In the genomic region with DNA sequence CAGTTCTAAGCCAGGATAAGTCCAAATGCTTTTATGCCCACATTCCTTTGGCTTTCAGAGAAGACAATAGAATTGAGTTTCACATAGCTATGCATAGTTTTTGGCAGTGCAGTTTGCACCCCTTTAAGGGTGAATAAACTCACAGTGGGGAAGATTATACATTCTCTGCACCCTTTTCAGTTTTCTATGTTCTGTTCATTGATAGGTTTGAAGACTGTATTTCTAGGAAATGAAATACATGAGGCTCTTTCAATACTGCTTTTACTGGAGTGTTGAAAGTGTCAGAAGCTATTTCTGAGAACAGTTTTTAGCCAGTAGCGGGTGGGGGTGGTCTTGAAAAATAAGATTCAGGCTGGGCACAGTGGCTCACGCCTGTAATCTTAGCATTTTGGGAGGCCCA, we compare ENCODE assay signal across 18 cellular contexts. TPM values are rescaled to one million over a fixed set of nuclear protein-coding genes. Genes with fewer than 3 reads are reported as not detected.
DNase-seq lines count a peak whose midpoint lies in the region; ATAC-seq, FAIRE-seq and TF ChIP-seq lines count a peak whose summit lies in the region.
"Had no signal": no experiment of that assay in that cellular context is flagged by ENCODE, and none has a peak within 500 bp of the region (broad histone marks: within the 10 kb centered on the region; RNA-seq: fewer than 3 reads in every experiment).

No MANE protein-coding gene starts in this region.

- no peaks in the 10 kb centered on the region for H3K27me3 ChIP-seq in GM12878 (replicated peaks in 1 of 2; ENCODE audit: control insufficient read depth in 2 of 2, insufficient read depth in 2 of 2, low read length in 1 of 2)
- H3K27me3 ChIP-seq: BLaER1 had no signal

- in situ Hi-C loops in GM12878 (cut with MboI), result no loop called here

- no peaks in the 10 kb centered on the region for H3K79me2 ChIP-seq in GM12878 (ENCODE audit: control insufficient read depth, insufficient read depth, low read length)

- no peak for TF ChIP-seq POLR2A in GM12878 (IDR thresholded peaks at IDR 0.05; ENCODE audit: low read depth, low read length)

- ATAC-seq in GM19395 (IDR thresholded peaks at IDR 0.05; ENCODE audit: unreplicated experiment), result peak; percentile 86
- peak; percentile 91 for ATAC-seq in HG02870 (IDR thresholded peaks at IDR 0.05; ENCODE audit: unreplicated experiment)
- ATAC-seq in GM12878, result no peak
- ATAC-seq in HG03196 (IDR thresholded peaks at IDR 0.05; ENCODE audit: unreplicated experiment), result no peak
- ATAC-seq: HepG2 had no signal

- H3K4me3 Mint-ChIP-seq in activated T-cell treated with anti-CD3 and anti-CD28 coated beads, Interleukin-2, amount 50 U/mL, for 24 hours, result no peak overlapping the region
- H3K4me3 Mint-ChIP-seq: CD8-positive, alpha-beta memory T cell had no signal

- peak; percentile 79 for FAIRE-seq in GM12878 (lab: Jason Lieb, UNC)
- FAIRE-seq: HepG2, HTR-8/SVneo had no signal

- no peaks in the 10 kb centered on the region for H3K9me3 ChIP-seq in GM12878 (replicated peaks; ENCODE audit: control insufficient read depth, insufficient read depth, low read length)
- H3K9me3 ChIP-seq: BLaER1, Caco-2 had no signal

- no peak overlapping the region; the same call in 1 of the 2 replicates for H3K27ac ChIP-seq in GM12878 (ENCODE audit: control insufficient read depth, insufficient read depth)
- H3K27ac ChIP-seq: BLaER1, GM23248 had no signal

- H3K27ac Mint-ChIP-seq in activated T-cell treated with anti-CD3 and anti-CD28 coated beads, Interleukin-2, amount 50 U/mL, for 24 hours, result peak overlapping the region; percentile 55

- TF ChIP-seq CTCF in GM12878 (IDR thresholded peaks at IDR 0.05 in 2 of 3, conservative IDR thresholded peaks at IDR 0.05 in 1 of 3; ENCODE audit: control insufficient read depth in 2 of 3, extremely low read depth in 1 of 3, insufficient read depth in 1 of 3, low read depth in 3 of 3, low read length in 3 of 3), result no peak

- intact Hi-C loops in GM12878 (cut with micrococcal nuclease; ENCODE audit: unreplicated experiment), result no loop called here

- POLR2A ChIA-PET in GM12878 (lab: Charles Lee), result no interaction called here

- no peaks in the 10 kb centered on the region for H3K27me3 Mint-ChIP-seq in activated T-cell treated with anti-CD3 and anti-CD28 coated beads, Interleukin-2, amount 50 U/mL, for 24 hours
- H3K27me3 Mint-ChIP-seq: CD8-positive, alpha-beta memory T cell had no signal

- SMC1A ChIA-PET in GM12878 (lab: Charles Lee; ENCODE audit: uncharacterized antibody, unreplicated experiment), result interaction anchor here (2.4 kb wide), 1 partner anchor 13 kb away, joined by 7 read pairs; no protein-coding TSS in a partner anchor

- H3K4me1 Mint-ChIP-seq in activated T-cell treated with anti-CD3 and anti-CD28 coated beads, Interleukin-2, amount 50 U/mL, for 24 hours (ENCODE audit: low read depth), result peaks cover 3% of the 10 kb centered on the region
- H3K4me1 Mint-ChIP-seq: CD8-positive, alpha-beta memory T cell had no signal

- RAD21 ChIA-PET in GM12878 (lab: Charles Lee; ENCODE audit: unreplicated experiment), result no interaction called here

- peaks cover 5 to 38% of the 10 kb centered on the region in 2 experiments for H3K36me3 ChIP-seq in GM12878 (ENCODE audit: control insufficient read depth in 2 of 2, insufficient read depth in 2 of 2, low read length in 1 of 2)

- H3K9ac ChIP-seq in GM12878 (ENCODE audit: control insufficient read depth, insufficient read depth, low read length), result no peak overlapping the region
- H3K9ac ChIP-seq: BLaER1, GM23248 had no signal

- CTCF ChIA-PET in GM12878 (lab: Yijun Ruan, JAX), result no interaction called here

- H2AFZ ChIP-seq in GM12878 (ENCODE audit: control insufficient read depth, low read depth, low read length), result no peak overlapping the region
- H2AFZ ChIP-seq: GM23248 had no signal

- H4K20me1 ChIP-seq in GM12878 (ENCODE audit: control insufficient read depth, insufficient read depth), result no peaks in the 10 kb centered on the region
- H4K20me1 ChIP-seq: BLaER1 had no signal

- no peaks in the 10 kb centered on the region for H3K4me1 ChIP-seq in GM12878 (ENCODE audit: control insufficient read depth, insufficient read depth, low read length)
- H3K4me1 ChIP-seq: BLaER1, Caco-2 had no signal

- BruUV-seq in GM12878 (replicated peaks; lab: Mats Ljungman, UMichigan), result no TSS peak

- DNase-seq in activated T-cell treated with anti-CD3 and anti-CD28 coated beads, Interleukin-2, amount 50 U/mL, for 24 hours, result no peak
- DNase-seq in activated T-cell treated with anti-CD3 and anti-CD28 coated beads, Interleukin-2, amount 50 U/mL, for 1 hour, result no peak
- no peak for DNase-seq in GM12878 (ENCODE audit: low read depth, low spot score)
- no peak for DNase-seq in NCI-H1092 treated with DMSO at 0.1 percent for 48 hours (lab: John Stamatoyannopoulos, UW)
- DNase-seq: 8988T; AML-193; Caco-2; CD8-positive, alpha-beta memory T cell; DND-41; GDM1; GM23248; H7 had no signal

- 58% methylated on average over 2 of the region's 2 CpGs for WGBS in GM12878 (ENCODE audit: insufficient coverage, insufficient replicate concordance, low lambda C conversion rate, missing lambda C conversion rate)

- H3K4me3 ChIP-seq in GM12878, result no peak overlapping the region
- H3K4me3 ChIP-seq: BLaER1, GM23248 had no signal

- no peak overlapping the region for H3K4me2 ChIP-seq in GM12878 (ENCODE audit: control insufficient read depth, insufficient read depth)
- H3K4me2 ChIP-seq: BLaER1 had no signal

- H3K9me3 Mint-ChIP-seq in activated T-cell treated with anti-CD3 and anti-CD28 coated beads, Interleukin-2, amount 50 U/mL, for 24 hours, result no peaks in the 10 kb centered on the region
- H3K9me3 Mint-ChIP-seq: CD8-positive, alpha-beta memory T cell had no signal

- TF ChIP-seq RAD21 in GM12878 (IDR thresholded peaks at IDR 0.05; ENCODE audit: insufficient read depth, low read depth, low read length), result no peak

- no peak for TF ChIP-seq EP300 in GM12878 (IDR thresholded peaks at IDR 0.05; ENCODE audit: borderline replicate concordance in 1 of 2, control insufficient read depth in 1 of 2, low read depth in 2 of 2, low read length in 2 of 2)

- H3K36me3 Mint-ChIP-seq in activated T-cell treated with anti-CD3 and anti-CD28 coated beads, Interleukin-2, amount 50 U/mL, for 24 hours (ENCODE audit: low read depth), result peaks cover 96% of the 10 kb centered on the region

TF ChIP-seq in GM12878, 131 proteins besides CTCF, POLR2A, EP300 and RAD21:
- TF ChIP-seq TARDBP (IDR thresholded peaks at IDR 0.05; ENCODE audit: borderline replicate concordance), result no peak

RNA-seq across cellular contexts. Expression of gene IPO5, which starts 46.2 kb away (rescaled TPM):
- total RNA-seq in GM12878 (2013; cell fraction: nucleolus; rRNA removed), result 120 and 141 TPM in 2 replicates
- 196 and 216 TPM in 2 replicates for total RNA-seq in GM12878 (2014; rRNA removed)
- 143 and 144 TPM in 2 replicates for total RNA-seq in GM12878 (2014; rRNA removed; fragmentation: Illumina TruSeq; extraction: Trizol)
- total RNA-seq in GM12878 (2021), result 186 and 189 TPM in 2 replicates
- polyA plus RNA-seq in GM12878 (2011; ENCODE audit: low read depth), result 75.5 TPM
- polyA plus RNA-seq in GM12878 (2011; rRNA removed), result 159 and 175 TPM in 2 replicates
- 105 and 109 TPM in 2 replicates for polyA plus RNA-seq in GM12878 (2011; cell fraction: cytosol; rRNA removed)
- 81.8 and 94.4 TPM in 2 replicates for polyA plus RNA-seq in GM12878 (2011; cell fraction: nucleus; rRNA removed)
- 82.1 and 94.7 TPM in 2 replicates for polyA plus RNA-seq in GM12878 (2012)
- 160 and 184 TPM in 2 replicates for polyA plus RNA-seq in GM12878 (2014; fragmentation: Illumina TruSeq; extraction: Trizol)
- polyA plus RNA-seq in GM12878 (2014; fragmentation: Nextera tagmentation; extraction: Ambion mirVana), result 10 to 100 TPM; 45.7 to 53.4 TPM
- polyA plus RNA-seq in GM12878 (2014; rRNA removed), result 95.4 and 123 TPM in 2 replicates
- polyA plus RNA-seq in GM12878 (2016; fragmentation: Nextera tagmentation; extraction: Ambion mirVana), result 100 to 1,000 TPM; 105 to 120 TPM
- polyA minus RNA-seq in GM12878 (2011; rRNA and poly(A)+ RNA removed), result 184 and 277 TPM in 2 replicates
- polyA minus RNA-seq in GM12878 (2011; cell fraction: cytosol; rRNA and poly(A)+ RNA removed), result 80.5 and 113 TPM in 2 replicates
- polyA minus RNA-seq in GM12878 (2011; cell fraction: nucleus; rRNA and poly(A)+ RNA removed), result 45.8 and 80.3 TPM in 2 replicates

Comparison
In these comparisons a context has a peak if more than half of its experiments do, and no peak if none do; other contexts are left out.
1. ATAC-seq: peak in GM19395 (single experiment) and HG02870 (single experiment); none in GM12878 (single experiment) and HG03196 (single experiment).